Comparison of ENCODE assay signal across 27 cellular contexts in genomic region chr20:24735263-24735662, GRCh38.
DNase-seq lines count a peak whose midpoint lies in the region; ATAC-seq and TF ChIP-seq lines count a peak whose summit lies in the region.
"Had no signal": no experiment of that assay in that cellular context is flagged by ENCODE, and none has a peak within 500 bp of the region (broad histone marks: within the 10 kb centered on the region; RNA-seq: fewer than 3 reads in every experiment).

No MANE protein-coding gene starts in this region.

- H3K36me3 ChIP-seq in esophagus muscularis mucosa = no peaks in the 10 kb centered on the region
- H3K36me3 ChIP-seq: brain microvascular endothelial cell, gastrocnemius medialis, thoracic aorta had no signal

- H3K27me3 ChIP-seq in esophagus muscularis mucosa = no peaks in the 10 kb centered on the region
- H3K27me3 ChIP-seq: brain microvascular endothelial cell, gastrocnemius medialis had no signal

- no peak overlapping the region for H3K4me3 Mint-ChIP-seq in stimulated activated naive B cell treated with anti-CD40 and anti-IgM and Interleukin-4, amounts not matched to agents 10 μg/mL and 1 μg/mL and 100 μg/mL, for 72 hours
- H3K4me3 Mint-ChIP-seq: activated CD8-positive, alpha-beta T cell treated with anti-CD3 and anti-CD28 coated beads for 36 hours; nephron had no signal

- H3K4me3 ChIP-seq in esophagus muscularis mucosa = no peak overlapping the region
- H3K4me3 ChIP-seq: gastrocnemius medialis, thoracic aorta had no signal

- H3K27ac ChIP-seq in esophagus muscularis mucosa (replicated peaks in 1 of 4) = no peak overlapping the region
- H3K27ac ChIP-seq: 22Rv1, brain microvascular endothelial cell, gastrocnemius medialis, KMS-11, parathyroid adenoma, thoracic aorta had no signal

- H3K4me1 ChIP-seq in esophagus muscularis mucosa = peaks cover 0 to 25% (median 20%) of the 10 kb centered on the region in 4 donors
- H3K4me1 ChIP-seq: gastrocnemius medialis, parathyroid adenoma had no signal

- peaks cover 2 to 9% of the 10 kb centered on the region in 2 donors for H3K4me1 Mint-ChIP-seq in stimulated activated naive B cell treated with anti-CD40 and anti-IgM and Interleukin-4, amounts not matched to agents 10 μg/mL and 1 μg/mL and 100 μg/mL, for 72 hours

- no peaks in the 10 kb centered on the region for H3K9me3 ChIP-seq in esophagus muscularis mucosa
- H3K9me3 ChIP-seq: gastrocnemius medialis, thoracic aorta had no signal

- peak overlapping the region; percentile 5 for H3K27ac Mint-ChIP-seq in stimulated activated naive B cell treated with anti-CD40 and anti-IgM and Interleukin-4, amounts not matched to agents 10 μg/mL and 1 μg/mL and 100 μg/mL, for 72 hours
- H3K27ac Mint-ChIP-seq: activated CD8-positive, alpha-beta T cell treated with anti-CD3 and anti-CD28 coated beads for 36 hours; nephron had no signal

- H3K9me3 Mint-ChIP-seq in stimulated activated naive B cell treated with anti-CD40 and anti-IgM and Interleukin-4, amounts not matched to agents 10 μg/mL and 1 μg/mL and 100 μg/mL, for 72 hours = no peaks in the 10 kb centered on the region
- H3K9me3 Mint-ChIP-seq: activated CD8-positive, alpha-beta T cell treated with anti-CD3 and anti-CD28 coated beads for 36 hours; nephron had no signal

- TF ChIP-seq POLR2A in esophagus muscularis mucosa (IDR thresholded peaks at IDR 0.05; ENCODE audit: low read depth) = no peak

- no peak for TF ChIP-seq EP300 in esophagus muscularis mucosa (IDR thresholded peaks at IDR 0.05)

- 88% methylated on average over 7 of the region's 7 CpGs for WGBS in esophagus muscularis mucosa

- DNase-seq in DMS 273 (lab: John Stamatoyannopoulos, UW; ENCODE audit: unreplicated experiment) (peak; percentile 28), DMS 273 treated with DMSO at 0.1 percent for 48 hours (lab: John Stamatoyannopoulos, UW) (no peak), NCI-H524 treated with DMSO at 0.1 percent for 48 hours (lab: John Stamatoyannopoulos, UW) (peak; percentile 83), esophagus muscularis mucosa (ENCODE audit: extremely low spot score) (peak; percentile 66), NCI-H1105 treated with DMSO at 0.1 percent for 48 hours (lab: John Stamatoyannopoulos, UW) (no peak), cortex of kidney (lab: John Stamatoyannopoulos, UW) (no peak)
- DNase-seq in stimulated activated naive B cell treated with anti-CD40 and anti-IgM and Interleukin-4, amounts not matched to agents 10 μg/mL and 1 μg/mL and 100 μg/mL, for 72 hours = no peak
- DNase-seq: activated CD8-positive, alpha-beta T cell treated with anti-CD3 and anti-CD28 coated beads for 36 hours; brain microvascular endothelial cell; DMS79; effector memory CD4-positive, alpha-beta T cell; erythroblast; gastrocnemius medialis; GOT3; hypothalamus; left ventricle myocardium superior; NCI-H526; right cardiac atrium; RPMI8226; stimulated activated naive CD8-positive, alpha-beta T cell treated with anti-CD3 and anti-CD28 coated beads, Interleukin-15, Interleukin-2, amounts not matched to agents 100 U/mL and 50 U/mL, for 24 hours; T1000 had no signal

- no peak for ATAC-seq in stimulated activated naive B cell treated with anti-CD40 and anti-IgM and Interleukin-4, amounts not matched to agents 10 μg/mL and 1 μg/mL and 100 μg/mL, for 72 hours (replicated peaks)
- no peak for ATAC-seq in GM19397 (IDR thresholded peaks at IDR 0.05; ENCODE audit: unreplicated experiment)
- ATAC-seq: activated CD8-positive, alpha-beta T cell treated with anti-CD3 and anti-CD28 coated beads for 36 hours; gastrocnemius medialis; left ventricle myocardium superior; right cardiac atrium; stimulated activated naive CD8-positive, alpha-beta T cell treated with anti-CD3 and anti-CD28 coated beads, Interleukin-15, Interleukin-2, amounts not matched to agents 100 U/mL and 50 U/mL, for 24 hours had no signal

- no peaks in the 10 kb centered on the region for H3K36me3 Mint-ChIP-seq in stimulated activated naive B cell treated with anti-CD40 and anti-IgM and Interleukin-4, amounts not matched to agents 10 μg/mL and 1 μg/mL and 100 μg/mL, for 72 hours

- H3K27me3 Mint-ChIP-seq in stimulated activated naive B cell treated with anti-CD40 and anti-IgM and Interleukin-4, amounts not matched to agents 10 μg/mL and 1 μg/mL and 100 μg/mL, for 72 hours = no peaks in the 10 kb centered on the region
- H3K27me3 Mint-ChIP-seq: activated CD8-positive, alpha-beta T cell treated with anti-CD3 and anti-CD28 coated beads for 36 hours had no signal

- intact Hi-C loops in esophagus muscularis mucosa (cut with DNase I) = no loop called here

- TF ChIP-seq CTCF in esophagus muscularis mucosa (IDR thresholded peaks at IDR 0.05) = no peak

Comparison
In these comparisons a context has a peak if more than half of its experiments do, and no peak if none do; other contexts are left out.
1. DNase-seq: peak in DMS 273 (single experiment), NCI-H524 treated with DMSO at 0.1 percent for 48 hours (single experiment) and esophagus muscularis mucosa (single experiment); none in DMS 273 treated with DMSO at 0.1 percent for 48 hours (single experiment), stimulated activated naive B cell treated with anti-CD40 and anti-IgM and Interleukin-4, amounts not matched to agents 10 μg/mL and 1 μg/mL and 100 μg/mL, for 72 hours (single experiment), NCI-H1105 treated with DMSO at 0.1 percent for 48 hours (single experiment) and cortex of kidney (single experiment).